Comparison of ENCODE assay signal across 1 cellular context in genomic region chr2:82282111-82282882, GRCh38.
TF ChIP-seq lines count a peak whose summit lies in the region.

No MANE protein-coding gene starts in this region.

TF ChIP-seq in WTC11, 78 proteins besides CTCF, POLR2A, EP300 and RAD21 (continued from another document):
- TF ChIP-seq, protein P1, sequence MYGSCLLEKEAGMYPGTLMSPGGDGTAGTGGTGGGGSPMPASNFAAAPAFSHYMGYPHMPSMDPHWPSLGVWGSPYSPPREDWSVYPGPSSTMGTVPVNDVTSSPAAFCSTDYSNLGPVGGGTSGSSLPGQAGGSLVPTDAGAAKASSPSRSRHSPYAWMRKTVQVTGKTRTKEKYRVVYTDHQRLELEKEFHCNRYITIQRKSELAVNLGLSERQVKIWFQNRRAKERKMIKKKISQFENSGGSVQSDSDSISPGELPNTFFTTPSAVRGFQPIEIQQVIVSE (CRISPR knock-in tag; IDR thresholded peaks at IDR 0.05; ENCODE audit: borderline replicate concordance): no peak
- TF ChIP-seq FOXJ3 (CRISPR knock-in tag; IDR thresholded peaks at IDR 0.05; ENCODE audit: borderline replicate concordance) (no peak), E2F4 (CRISPR knock-in tag; IDR thresholded peaks at IDR 0.05; ENCODE audit: borderline replicate concordance, low read depth) (no peak), IRF2 (CRISPR knock-in tag; IDR thresholded peaks at IDR 0.05; ENCODE audit: borderline replicate concordance, low read depth) (no peak)
- TF ChIP-seq, protein P2, sequence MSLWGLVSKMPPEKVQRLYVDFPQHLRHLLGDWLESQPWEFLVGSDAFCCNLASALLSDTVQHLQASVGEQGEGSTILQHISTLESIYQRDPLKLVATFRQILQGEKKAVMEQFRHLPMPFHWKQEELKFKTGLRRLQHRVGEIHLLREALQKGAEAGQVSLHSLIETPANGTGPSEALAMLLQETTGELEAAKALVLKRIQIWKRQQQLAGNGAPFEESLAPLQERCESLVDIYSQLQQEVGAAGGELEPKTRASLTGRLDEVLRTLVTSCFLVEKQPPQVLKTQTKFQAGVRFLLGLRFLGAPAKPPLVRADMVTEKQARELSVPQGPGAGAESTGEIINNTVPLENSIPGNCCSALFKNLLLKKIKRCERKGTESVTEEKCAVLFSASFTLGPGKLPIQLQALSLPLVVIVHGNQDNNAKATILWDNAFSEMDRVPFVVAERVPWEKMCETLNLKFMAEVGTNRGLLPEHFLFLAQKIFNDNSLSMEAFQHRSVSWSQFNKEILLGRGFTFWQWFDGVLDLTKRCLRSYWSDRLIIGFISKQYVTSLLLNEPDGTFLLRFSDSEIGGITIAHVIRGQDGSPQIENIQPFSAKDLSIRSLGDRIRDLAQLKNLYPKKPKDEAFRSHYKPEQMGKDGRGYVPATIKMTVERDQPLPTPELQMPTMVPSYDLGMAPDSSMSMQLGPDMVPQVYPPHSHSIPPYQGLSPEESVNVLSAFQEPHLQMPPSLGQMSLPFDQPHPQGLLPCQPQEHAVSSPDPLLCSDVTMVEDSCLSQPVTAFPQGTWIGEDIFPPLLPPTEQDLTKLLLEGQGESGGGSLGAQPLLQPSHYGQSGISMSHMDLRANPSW (CRISPR knock-in tag; conservative IDR thresholded peaks at IDR 0.05; ENCODE audit: low read depth): no peak
